Comparison of ENCODE assay signal across 23 cellular contexts in the genomic region with DNA sequence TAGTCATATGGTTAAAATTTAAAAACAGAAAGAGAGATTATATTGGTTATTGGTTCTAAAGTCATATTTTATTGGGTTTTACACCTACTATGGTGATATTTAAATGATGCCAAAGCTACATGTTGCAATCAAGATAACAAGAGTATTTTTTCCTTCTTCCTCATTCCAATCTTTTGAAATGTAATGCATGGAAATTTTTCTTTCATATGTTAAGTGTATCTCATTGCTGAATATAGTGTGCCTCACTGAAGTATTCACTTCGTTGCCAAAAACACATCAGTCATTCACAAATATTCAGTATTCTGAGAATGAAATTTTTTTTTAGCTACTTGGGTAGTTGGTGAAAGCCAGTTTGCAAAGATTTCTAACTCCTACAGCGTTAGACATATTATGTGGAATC. TPM values are rescaled to one million over a fixed set of nuclear protein-coding genes. Genes with fewer than 3 reads are reported as not detected.
A peak's percentile ranks its signal among the peaks of the same experiment; 100 is the strongest.
DNase-seq lines count a peak whose midpoint lies in the region; ATAC-seq, FAIRE-seq and TF ChIP-seq lines count a peak whose summit lies in the region.
"Had no signal": no experiment of that assay in that cellular context is flagged by ENCODE, and none has a peak within 500 bp of the region (broad histone marks: within the 10 kb centered on the region; RNA-seq: fewer than 3 reads in every experiment).

No MANE protein-coding gene starts in this region.

- 0 out of 2 replicates have a peak overlapping the region, but pooled peaks have one; percentile 13 for H3K27ac ChIP-seq in ACC112 (ENCODE audit: low read depth, low read length)
- 0 out of 2 replicates have a peak overlapping the region, but pooled peaks have one; percentile 5 for H3K27ac ChIP-seq in HUES6 (ENCODE audit: low read depth, low read length)
- no peak overlapping the region for H3K27ac ChIP-seq in astrocyte (ENCODE audit: low read depth, low read length)
- H3K27ac ChIP-seq: A549, left ventricle myocardium inferior had no signal

- no peaks in the 10 kb centered on the region for H3K36me3 Mint-ChIP-seq in astrocyte (ENCODE audit: low read depth, unreplicated experiment)
- no peaks in the 10 kb centered on the region for H3K36me3 Mint-ChIP-seq in glutamatergic neuron (ENCODE audit: unreplicated experiment)
- H3K36me3 Mint-ChIP-seq: activated naive CD8-positive, alpha-beta T cell; CD4-positive, CD25-positive, alpha-beta regulatory T cell had no signal

- ATAC-seq in HG02571 (IDR thresholded peaks at IDR 0.05; ENCODE audit: unreplicated experiment) = no peak
- ATAC-seq in GM21529 (IDR thresholded peaks at IDR 0.05; ENCODE audit: unreplicated experiment) = no peak
- ATAC-seq in HG02938 (IDR thresholded peaks at IDR 0.05; ENCODE audit: unreplicated experiment) = no peak
- no peak for ATAC-seq in HG03342 (IDR thresholded peaks at IDR 0.05; ENCODE audit: unreplicated experiment)
- ATAC-seq: A549; effector memory CD8-positive, alpha-beta T cell; K562; sciatic nerve had no signal

- H3K79me2 ChIP-seq in ACC112 (ENCODE audit: control insufficient read depth, insufficient read depth, low read length, unreplicated experiment) (peaks cover 9% of the 10 kb centered on the region), astrocyte (ENCODE audit: insufficient read depth, low read length) (peaks cover 59% of the 10 kb centered on the region)

- H3K27me3 ChIP-seq in ACC112 (ENCODE audit: insufficient read depth, low read length) (no peaks in the 10 kb centered on the region), HUES6 (ENCODE audit: control insufficient read depth, insufficient read depth, low read length) (no peaks in the 10 kb centered on the region), astrocyte (ENCODE audit: insufficient read depth, low read length) (no peaks in the 10 kb centered on the region)
- H3K27me3 ChIP-seq: uterus had no signal

- H4K20me1 ChIP-seq in astrocyte (ENCODE audit: insufficient read depth, low read length) = no peaks in the 10 kb centered on the region

- no peak overlapping the region for H3K27ac Mint-ChIP-seq in astrocyte (ENCODE audit: unreplicated experiment)
- peak overlapping the region; percentile 77 for H3K27ac Mint-ChIP-seq in glutamatergic neuron (ENCODE audit: unreplicated experiment)
- H3K27ac Mint-ChIP-seq: activated naive CD8-positive, alpha-beta T cell; activated T-cell treated with anti-CD3 and anti-CD28 coated beads, Interleukin-2, amount 50 U/mL, for 24 hours; effector memory CD8-positive, alpha-beta T cell had no signal

- H2AFZ ChIP-seq in ACC112 (ENCODE audit: low read length, unreplicated experiment) (no peak overlapping the region), astrocyte (ENCODE audit: low read depth, low read length) (no peak overlapping the region)

- TF ChIP-seq CTCF in astrocyte (IDR thresholded peaks at IDR 0.05; ENCODE audit: insufficient read depth, low read depth, low read length) (no peak), glutamatergic neuron (IDR thresholded peaks at IDR 0.05; ENCODE audit: partially characterized antibody, unreplicated experiment) (no peak)

- no peak overlapping the region for H3K4me3 Mint-ChIP-seq in astrocyte (ENCODE audit: unreplicated experiment)
- no peak overlapping the region for H3K4me3 Mint-ChIP-seq in glutamatergic neuron (ENCODE audit: unreplicated experiment)
- H3K4me3 Mint-ChIP-seq: activated naive CD8-positive, alpha-beta T cell; activated T-cell treated with anti-CD3 and anti-CD28 coated beads, Interleukin-2, amount 50 U/mL, for 24 hours; CD4-positive, CD25-positive, alpha-beta regulatory T cell; effector memory CD8-positive, alpha-beta T cell had no signal

- H3K9ac ChIP-seq in HUES6 (ENCODE audit: low read length) (no peak overlapping the region), astrocyte (ENCODE audit: low read length) (no peak overlapping the region)

- H3K36me3 ChIP-seq in ACC112 (ENCODE audit: insufficient read depth, low read length) (no peaks in the 10 kb centered on the region), HUES6 (ENCODE audit: control insufficient read depth, insufficient read depth, low read length) (no peaks in the 10 kb centered on the region), astrocyte (ENCODE audit: insufficient read depth, low read length) (no peaks in the 10 kb centered on the region)
- H3K36me3 ChIP-seq: left ventricle myocardium inferior, uterus had no signal

- H3K4me1 ChIP-seq in ACC112 (ENCODE audit: control insufficient read depth, insufficient read depth, low read length, unreplicated experiment) (peaks cover 9% of the 10 kb centered on the region), HUES6 (ENCODE audit: control insufficient read depth, insufficient read depth, low read length) (peaks cover 11% of the 10 kb centered on the region; the same call in 1 of the 2 replicates), astrocyte (ENCODE audit: insufficient read depth, low read length) (peaks cover 8% of the 10 kb centered on the region)
- H3K4me1 ChIP-seq: A549 had no signal

- H3K4me1 Mint-ChIP-seq in astrocyte (ENCODE audit: low read depth, unreplicated experiment) (peaks cover 16% of the 10 kb centered on the region), glutamatergic neuron (ENCODE audit: low read depth, unreplicated experiment) (peaks cover 47% of the 10 kb centered on the region)

- H3K4me3 ChIP-seq in ACC112 (ENCODE audit: low read depth, low read length) (peak overlapping the region; percentile 5; the same call in 1 of the 2 replicates), HUES6 (ENCODE audit: low read depth, low read length) (no peak overlapping the region), astrocyte (ENCODE audit: insufficient read depth, low read depth, low read length) (no peak overlapping the region)
- H3K4me3 ChIP-seq: A549, K562, left ventricle myocardium inferior, uterus had no signal

- no peaks in the 10 kb centered on the region for H3K27me3 Mint-ChIP-seq in astrocyte (ENCODE audit: low read depth, unreplicated experiment)
- H3K27me3 Mint-ChIP-seq in glutamatergic neuron (ENCODE audit: unreplicated experiment) = no peaks in the 10 kb centered on the region
- H3K27me3 Mint-ChIP-seq: activated naive CD8-positive, alpha-beta T cell; activated T-cell treated with anti-CD3 and anti-CD28 coated beads, Interleukin-2, amount 50 U/mL, for 24 hours; CD4-positive, CD25-positive, alpha-beta regulatory T cell; effector memory CD8-positive, alpha-beta T cell had no signal

- peak; percentile 95 for FAIRE-seq in astrocyte (lab: Jason Lieb, UNC)
- FAIRE-seq: A549, K562 had no signal

- peak overlapping the region; percentile 24 for H3K4me2 ChIP-seq in astrocyte (ENCODE audit: low read length)
- H3K4me2 ChIP-seq: A549 had no signal

- no peaks in the 10 kb centered on the region for H3K9me3 Mint-ChIP-seq in astrocyte (ENCODE audit: unreplicated experiment)
- H3K9me3 Mint-ChIP-seq in glutamatergic neuron (ENCODE audit: unreplicated experiment) = no peaks in the 10 kb centered on the region
- H3K9me3 Mint-ChIP-seq: activated T-cell treated with anti-CD3 and anti-CD28 coated beads, Interleukin-2, amount 50 U/mL, for 24 hours; effector memory CD8-positive, alpha-beta T cell had no signal

- H3K9me3 ChIP-seq in HUES6 (ENCODE audit: control insufficient read depth, insufficient read depth, low read depth, low read length) = no peaks in the 10 kb centered on the region
- H3K9me3 ChIP-seq in astrocyte (ENCODE audit: insufficient read depth, low read depth, low read length) = no peaks in the 10 kb centered on the region
- H3K9me3 ChIP-seq: A549, left ventricle myocardium inferior, uterus had no signal

- DNase-seq in astrocyte (ENCODE audit: low read depth) (peak; percentile 62), glutamatergic neuron (no peak)
- DNase-seq: activated CD4-positive, alpha-beta T cell treated with anti-CD3 and anti-CD28 coated beads, Interleukin-2, amount 50 U/mL, for 4 hours; activated T-cell treated with anti-CD3 and anti-CD28 coated beads, Interleukin-2, amount 50 U/mL, for 24 hours; CD4-positive, CD25-positive, alpha-beta regulatory T cell; central memory CD4-positive, alpha-beta T cell; DMS79; effector memory CD8-positive, alpha-beta T cell; left ventricle myocardium inferior; NCI-H1092; NCI-H774; occipital lobe; uterus had no signal

RNA-seq across cellular contexts. Expression of a gene that starts 19.5 kb away (rescaled TPM):
- total RNA-seq in astrocyte (20.2 and 27.6 TPM in 2 replicates), glutamatergic neuron (ENCODE audit: unreplicated experiment) (94.8 TPM)
